1 cellular context compared by ENCODE assay signal in genomic region chr18:51953521-51953920, GRCh38.
A peak's percentile ranks its signal among the peaks of the same experiment; 100 is the strongest.
TF ChIP-seq lines count a peak whose summit lies in the region.

No MANE protein-coding gene starts in this region.

TF ChIP-seq in GM12878, 131 proteins besides CTCF, POLR2A, EP300 and RAD21 (continued from another document):
- TF ChIP-seq REST (IDR thresholded peaks at IDR 0.05; ENCODE audit: low read depth, low read length) (no peak), NFIC (IDR thresholded peaks at IDR 0.05; ENCODE audit: low read depth, low read length) (peak; percentile 97), ZSCAN29 (IDR thresholded peaks at IDR 0.05) (0 out of 2 replicates have a peak, but pooled peaks have one; percentile 3)
